In the genomic region with DNA sequence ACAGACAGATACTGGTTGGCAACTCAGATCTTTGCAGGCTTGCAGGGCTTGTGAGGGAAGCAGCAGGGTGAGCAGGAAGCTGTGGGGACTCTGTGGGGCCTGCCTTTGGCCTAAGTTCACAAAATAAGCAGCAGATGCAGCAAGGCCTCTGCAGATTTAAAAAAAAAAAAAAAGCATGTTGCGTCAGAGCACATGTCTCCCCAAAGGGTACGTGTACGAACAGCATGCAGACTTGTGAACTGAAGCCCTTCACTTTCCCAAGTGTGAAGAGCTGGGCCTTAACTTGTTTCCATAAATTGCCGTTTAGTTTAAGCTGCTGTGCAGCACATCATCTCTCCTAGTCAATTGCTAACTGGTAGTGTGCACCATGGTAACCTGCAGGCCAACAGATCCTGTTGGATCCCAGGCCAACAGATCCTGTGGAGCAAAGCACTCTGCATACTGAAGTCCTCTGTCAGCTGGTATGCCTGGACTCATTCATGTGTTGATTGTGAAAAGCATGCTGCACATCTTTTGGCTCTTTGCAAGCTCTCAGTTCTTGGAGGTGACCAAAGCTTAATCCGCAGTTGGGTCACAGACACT, we compare ENCODE assay signal across 12 cellular contexts. TPM values are rescaled to one million over a fixed set of nuclear protein-coding genes. Genes with fewer than 3 reads are reported as not detected.
A peak's percentile ranks its signal among the peaks of the same experiment; 100 is the strongest.
DNase-seq lines count a peak whose midpoint lies in the region; ATAC-seq lines count a peak whose summit lies in the region.
"Had no signal": no experiment of that assay in that cellular context is flagged by ENCODE, and none has a peak within 500 bp of the region (broad histone marks: within the 10 kb centered on the region; RNA-seq: fewer than 3 reads in every experiment).

No MANE protein-coding gene starts in this region.

- H3K9ac ChIP-seq in NT2/D1 (ENCODE audit: insufficient read length, low read depth), result no peak overlapping the region

- peaks cover 0 to 5% of the 10 kb centered on the region in 2 donors for H3K27me3 Mint-ChIP-seq in natural killer cell treated with Interleukin-12 subunit alpha and Interleukin-12 subunit beta and Interleukin-15 and Interleukin-18, amount 100 ng/mL, for 72 hours

- DNase-seq in DMS53 (lab: John Stamatoyannopoulos, UW) (peak; percentile 6), DMS53 treated with DMSO at 0.1 percent for 48 hours (lab: John Stamatoyannopoulos, UW; ENCODE audit: unreplicated experiment) (no peak), NT2/D1 (ENCODE audit: low read depth, low spot score) (peak; percentile 70), NCI-H510A treated with DMSO at 0.1 percent for 48 hours (lab: John Stamatoyannopoulos, UW) (no peak), germinal center (ENCODE audit: low spot score) (no peak), GM19238 (ENCODE audit: insufficient read length, low spot score) (no peak)
- DNase-seq in central memory CD4-positive, alpha-beta T cell, result peak; percentile 67
- DNase-seq in natural killer cell treated with Interleukin-12 subunit alpha and Interleukin-12 subunit beta and Interleukin-15 and Interleukin-18, amount 100 ng/mL, for 72 hours (ENCODE audit: low spot score), result peak; percentile 69
- DNase-seq: body of pancreas had no signal

- no peaks in the 10 kb centered on the region for H3K9me3 Mint-ChIP-seq in natural killer cell treated with Interleukin-12 subunit alpha and Interleukin-12 subunit beta and Interleukin-15 and Interleukin-18, amount 100 ng/mL, for 72 hours
- H3K9me3 Mint-ChIP-seq: IgD-negative memory B cell had no signal

- no peaks in the 10 kb centered on the region for H3K9me3 ChIP-seq in NT2/D1 (ENCODE audit: insufficient read depth, low read length)
- H3K9me3 ChIP-seq: body of pancreas, thoracic aorta had no signal

- no peaks in the 10 kb centered on the region for H3K36me3 Mint-ChIP-seq in natural killer cell treated with Interleukin-12 subunit alpha and Interleukin-12 subunit beta and Interleukin-15 and Interleukin-18, amount 100 ng/mL, for 72 hours

- H3K4me3 ChIP-seq in NT2/D1 (ENCODE audit: insufficient read length, low read depth), result no peak overlapping the region
- H3K4me3 ChIP-seq: body of pancreas, skin epidermis, thoracic aorta had no signal

- peak overlapping the region; percentile 23 for H3K4me3 Mint-ChIP-seq in natural killer cell treated with Interleukin-12 subunit alpha and Interleukin-12 subunit beta and Interleukin-15 and Interleukin-18, amount 100 ng/mL, for 72 hours
- H3K4me3 Mint-ChIP-seq: IgD-negative memory B cell had no signal

- H3K4me1 Mint-ChIP-seq in natural killer cell treated with Interleukin-12 subunit alpha and Interleukin-12 subunit beta and Interleukin-15 and Interleukin-18, amount 100 ng/mL, for 72 hours (ENCODE audit: low read depth in 2 of 2), result peaks cover 27 to 41% of the 10 kb centered on the region in 2 donors

- no peaks in the 10 kb centered on the region for H3K27me3 ChIP-seq in NT2/D1 (ENCODE audit: insufficient read depth, insufficient read length)
- H3K27me3 ChIP-seq: body of pancreas had no signal

- H3K27ac Mint-ChIP-seq in natural killer cell treated with Interleukin-12 subunit alpha and Interleukin-12 subunit beta and Interleukin-15 and Interleukin-18, amount 100 ng/mL, for 72 hours, result peak overlapping the region in 1 of 2 donors; percentile 41
- H3K27ac Mint-ChIP-seq: IgD-negative memory B cell had no signal

- ATAC-seq in natural killer cell treated with Interleukin-12 subunit alpha and Interleukin-12 subunit beta and Interleukin-15 and Interleukin-18, amount 100 ng/mL, for 72 hours, result peak; percentile 84 to 86

- H3K4me1 ChIP-seq in NT2/D1 (ENCODE audit: insufficient read depth, insufficient read length), result no peaks in the 10 kb centered on the region

- H3K36me3 ChIP-seq in NT2/D1 (ENCODE audit: insufficient read depth, insufficient read length, low read length), result no peaks in the 10 kb centered on the region
- H3K36me3 ChIP-seq: thoracic aorta had no signal

RNA-seq across cellular contexts. Expression of gene XPNPEP1, which starts 10.8 kb away (rescaled TPM):
- total RNA-seq in natural killer cell treated with Interleukin-12 subunit alpha and Interleukin-12 subunit beta and Interleukin-15 and Interleukin-18, amount 100 ng/mL, for 72 hours, result 10 to 100 TPM; 98.8 to 99.9 TPM

Comparison
In these comparisons a context has a peak if more than half of its experiments do, and no peak if none do; other contexts are left out.
1. DNase-seq: peak in DMS53 (single experiment), NT2/D1 (single experiment), central memory CD4-positive, alpha-beta T cell (single experiment) and natural killer cell treated with Interleukin-12 subunit alpha and Interleukin-12 subunit beta and Interleukin-15 and Interleukin-18, amount 100 ng/mL, for 72 hours (single experiment); none in DMS53 treated with DMSO at 0.1 percent for 48 hours (single experiment), NCI-H510A treated with DMSO at 0.1 percent for 48 hours (single experiment), germinal center (single experiment) and GM19238 (single experiment).